26 cellular contexts compared by ENCODE assay signal in the genomic region with DNA sequence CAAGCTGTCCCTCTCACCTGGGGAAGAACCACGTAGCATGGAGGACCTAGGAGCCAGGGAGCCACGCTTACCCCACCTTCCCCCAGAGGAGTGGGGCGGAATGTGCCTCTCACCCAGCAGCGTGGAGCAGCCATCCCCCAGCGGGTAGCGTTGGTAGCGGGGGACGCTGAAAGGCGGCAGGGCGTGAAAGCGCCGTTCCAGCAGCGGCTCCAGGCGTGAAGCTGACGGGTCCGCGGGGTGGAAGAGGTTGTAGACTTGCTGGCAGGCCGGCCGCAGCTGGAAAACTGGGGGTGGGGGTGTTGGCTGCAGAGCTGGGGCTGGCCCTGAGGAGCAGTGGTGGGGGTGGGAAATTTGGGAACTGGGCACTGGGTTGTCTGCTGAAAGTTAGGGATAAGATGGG.
"Had no signal": no experiment of that assay in that cellular context is flagged by ENCODE, and none has a peak within 500 bp of the region (broad histone marks: within the 10 kb centered on the region; RNA-seq: fewer than 3 reads in every experiment).

No MANE protein-coding gene starts in this region.

- H3K9me3 ChIP-seq: adrenal gland, body of pancreas, left lung, neutrophil, pancreas, prostate gland, thoracic aorta had no signal

- H3K4me2 ChIP-seq: hepatocyte had no signal

- H3K27ac Mint-ChIP-seq: activated naive CD8-positive, alpha-beta T cell treated with anti-CD3 and anti-CD28 coated beads for 36 hours; activated T-cell treated with anti-CD3 and anti-CD28 coated beads, Interleukin-2, amount 50 U/mL, for 72 hours; stimulated activated naive CD8-positive, alpha-beta T cell treated with anti-CD3 and anti-CD28 coated beads, Interleukin-15, Interleukin-2, amounts not matched to agents 100 ng/mL and 50 ng/mL, for 24 hours had no signal

- H3K36me3 ChIP-seq: neutrophil, pancreas, prostate gland had no signal

- H3K4me3 ChIP-seq: adrenal gland, body of pancreas, coronary artery, dorsolateral prefrontal cortex, hepatocyte, left lung, lung, pancreas, prostate gland, thoracic aorta had no signal

- DNase-seq: activated CD4-positive, alpha-beta T cell treated with anti-CD3 and anti-CD28 coated beads for 4 hours; activated CD4-positive, alpha-beta T cell treated with anti-CD3 and anti-CD28 coated beads, Interleukin-2, amount 50 U/mL, for 4 hours; activated naive CD4-positive, alpha-beta T cell treated with Interleukin-2 at 50 U/mL for 16 hours; activated naive CD8-positive, alpha-beta T cell treated with anti-CD3 and anti-CD28 coated beads for 36 hours; activated T-cell treated with anti-CD3 and anti-CD28 coated beads for 4 hours; activated T-cell treated with anti-CD3 and anti-CD28 coated beads, Interleukin-2, amount 50 U/mL, for 72 hours; adrenal gland; body of pancreas; cerebellar nuclear complex; dorsolateral prefrontal cortex; effector memory CD4-positive, alpha-beta T cell; mesendoderm; natural killer cell; stimulated activated CD4-positive, alpha-beta T cell treated with anti-CD3 and anti-CD28 coated beads, Interleukin-2, amount 100 ng/mL, for 48 hours; T-cell; trophoblast cell had no signal

- H3K4me1 Mint-ChIP-seq: natural killer cell, T-cell had no signal

- H3K36me3 Mint-ChIP-seq: activated naive CD8-positive, alpha-beta T cell treated with anti-CD3 and anti-CD28 coated beads for 36 hours; natural killer cell had no signal

- H3K4me3 Mint-ChIP-seq: activated naive CD8-positive, alpha-beta T cell treated with anti-CD3 and anti-CD28 coated beads for 36 hours; activated T-cell treated with anti-CD3 and anti-CD28 coated beads, Interleukin-2, amount 50 U/mL, for 72 hours; natural killer cell; stimulated activated naive CD8-positive, alpha-beta T cell treated with anti-CD3 and anti-CD28 coated beads, Interleukin-15, Interleukin-2, amounts not matched to agents 100 ng/mL and 50 ng/mL, for 24 hours; T-cell had no signal

- H3K79me2 ChIP-seq: hepatocyte had no signal

- H3K27ac ChIP-seq: adrenal gland, body of pancreas, coronary artery, dorsolateral prefrontal cortex, hepatocyte, left lung, neutrophil, pancreas, prostate gland, thoracic aorta, VCaP had no signal

- H3K4me1 ChIP-seq: adrenal gland, body of pancreas, left lung, pancreas, prostate gland had no signal

- ATAC-seq: body of pancreas, left lung, natural killer cell, pancreas, T-cell had no signal

- H2AFZ ChIP-seq: hepatocyte had no signal

- H3K9me3 Mint-ChIP-seq: activated naive CD8-positive, alpha-beta T cell treated with anti-CD3 and anti-CD28 coated beads for 36 hours; activated T-cell treated with anti-CD3 and anti-CD28 coated beads, Interleukin-2, amount 50 U/mL, for 72 hours; natural killer cell; stimulated activated naive CD8-positive, alpha-beta T cell treated with anti-CD3 and anti-CD28 coated beads, Interleukin-15, Interleukin-2, amounts not matched to agents 100 ng/mL and 50 ng/mL, for 24 hours; T-cell had no signal

- H3K27me3 ChIP-seq: adrenal gland, body of pancreas, dorsolateral prefrontal cortex, hepatocyte, left lung, neutrophil, pancreas had no signal

- H3K27me3 Mint-ChIP-seq: activated naive CD8-positive, alpha-beta T cell treated with anti-CD3 and anti-CD28 coated beads for 36 hours; stimulated activated naive CD8-positive, alpha-beta T cell treated with anti-CD3 and anti-CD28 coated beads, Interleukin-15, Interleukin-2, amounts not matched to agents 100 ng/mL and 50 ng/mL, for 24 hours; T-cell had no signal
